Comparison of ENCODE assay signal across 15 cellular contexts in the genomic region with DNA sequence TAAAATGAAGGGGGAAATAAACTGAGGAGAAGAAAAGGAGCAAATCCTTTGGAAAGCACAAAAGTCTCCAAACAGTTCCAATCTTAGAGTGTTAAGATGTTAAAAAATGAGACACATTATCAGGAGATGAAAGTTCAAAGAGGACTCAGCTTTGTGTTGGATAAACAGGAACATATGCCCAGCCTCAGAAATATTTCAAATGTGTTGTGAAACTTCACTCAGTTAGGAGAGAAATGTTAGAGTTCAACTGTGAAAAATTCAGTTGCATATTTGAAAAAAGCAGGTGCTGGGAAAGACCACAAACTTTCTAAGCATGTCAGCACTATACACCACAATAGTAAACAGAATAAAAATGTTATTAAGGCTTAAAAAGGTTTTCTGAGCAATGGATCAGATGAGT.
"Had no signal": no experiment of that assay in that cellular context is flagged by ENCODE, and none has a peak within 500 bp of the region (broad histone marks: within the 10 kb centered on the region; RNA-seq: fewer than 3 reads in every experiment).

No MANE protein-coding gene starts in this region.

- H3K36me3 Mint-ChIP-seq: activated CD4-positive, alpha-beta memory T cell treated with anti-CD3 and anti-CD28 coated beads for 36 hours; activated naive CD8-positive, alpha-beta T cell treated with anti-CD3 and anti-CD28 coated beads for 36 hours; neural progenitor cell; stimulated activated naive B cell treated with anti-CD40 and anti-IgM and Interleukin-4, amounts not matched to agents 10 μg/mL and 1 μg/mL and 100 μg/mL, for 72 hours had no signal

- H3K4me1 Mint-ChIP-seq: activated CD4-positive, alpha-beta T cell treated with anti-CD3 and anti-CD28 coated beads for 36 hours; activated naive CD8-positive, alpha-beta T cell treated with anti-CD3 and anti-CD28 coated beads for 36 hours; neural progenitor cell; stimulated activated naive B cell treated with anti-CD40 and anti-IgM and Interleukin-4, amounts not matched to agents 10 μg/mL and 1 μg/mL and 100 μg/mL, for 72 hours had no signal

- H3K9me3 ChIP-seq: pancreas, transverse colon had no signal

- H3K4me3 Mint-ChIP-seq: activated CD4-positive, alpha-beta memory T cell treated with anti-CD3 and anti-CD28 coated beads for 36 hours; activated CD4-positive, alpha-beta T cell treated with anti-CD3 and anti-CD28 coated beads for 36 hours; activated naive CD8-positive, alpha-beta T cell treated with anti-CD3 and anti-CD28 coated beads for 36 hours; neural progenitor cell; stimulated activated naive B cell treated with anti-CD40 and anti-IgM and Interleukin-4, amounts not matched to agents 10 μg/mL and 1 μg/mL and 100 μg/mL, for 72 hours had no signal

- H2AFZ ChIP-seq: neural progenitor cell had no signal

- H3K4me2 ChIP-seq: neural progenitor cell had no signal

- H3K27me3 Mint-ChIP-seq: activated CD4-positive, alpha-beta memory T cell treated with anti-CD3 and anti-CD28 coated beads for 36 hours; activated CD4-positive, alpha-beta T cell treated with anti-CD3 and anti-CD28 coated beads for 36 hours; activated naive CD8-positive, alpha-beta T cell treated with anti-CD3 and anti-CD28 coated beads for 36 hours; stimulated activated naive B cell treated with anti-CD40 and anti-IgM and Interleukin-4, amounts not matched to agents 10 μg/mL and 1 μg/mL and 100 μg/mL, for 72 hours had no signal

- H3K27ac Mint-ChIP-seq: activated CD4-positive, alpha-beta memory T cell treated with anti-CD3 and anti-CD28 coated beads for 36 hours; activated CD4-positive, alpha-beta T cell treated with anti-CD3 and anti-CD28 coated beads for 36 hours; activated naive CD8-positive, alpha-beta T cell treated with anti-CD3 and anti-CD28 coated beads for 36 hours; neural progenitor cell; stimulated activated naive B cell treated with anti-CD40 and anti-IgM and Interleukin-4, amounts not matched to agents 10 μg/mL and 1 μg/mL and 100 μg/mL, for 72 hours had no signal

- H3K4me3 ChIP-seq: cardiac muscle cell, neural progenitor cell, pancreas, transverse colon had no signal

- H3K27ac ChIP-seq: cardiac muscle cell, neural progenitor cell, pancreas, transverse colon had no signal

- H3K27me3 ChIP-seq: cardiac muscle cell, neural progenitor cell, transverse colon had no signal

- DNase-seq: activated CD4-positive, alpha-beta memory T cell treated with anti-CD3 and anti-CD28 coated beads for 36 hours; activated CD4-positive, alpha-beta T cell treated with anti-CD3 and anti-CD28 coated beads for 36 hours; activated CD8-positive, alpha-beta memory T cell treated with anti-CD3 and anti-CD28 coated beads, Interleukin-2, amount 50 U/mL, for 4 hours; activated gamma-delta T cell treated with Interleukin-2 at 50 U/mL for 16 hours; activated naive CD8-positive, alpha-beta T cell treated with anti-CD3 and anti-CD28 coated beads for 36 hours; aorta; foreskin melanocyte; mesendoderm; pancreas; stimulated activated CD4-positive, alpha-beta T cell treated with anti-CD3 and anti-CD28 coated beads, Interleukin-2, amount 100 ng/mL, for 48 hours; stimulated activated naive B cell treated with anti-CD40 and anti-IgM and Interleukin-4, amounts not matched to agents 10 μg/mL and 1 μg/mL and 100 μg/mL, for 72 hours; T-helper 2 cell; transverse colon had no signal

- H3K9ac ChIP-seq: neural progenitor cell had no signal

- H3K9me3 Mint-ChIP-seq: neural progenitor cell had no signal

- H3K4me1 ChIP-seq: neural progenitor cell, pancreas, transverse colon had no signal

- ATAC-seq: activated CD4-positive, alpha-beta T cell treated with anti-CD3 and anti-CD28 coated beads for 36 hours; pancreas; stimulated activated naive B cell treated with anti-CD40 and anti-IgM and Interleukin-4, amounts not matched to agents 10 μg/mL and 1 μg/mL and 100 μg/mL, for 72 hours had no signal

- H3K36me3 ChIP-seq: cardiac muscle cell, neural progenitor cell, pancreas, transverse colon had no signal
